Comparison of ENCODE assay signal across 1 cellular context in the genomic region with DNA sequence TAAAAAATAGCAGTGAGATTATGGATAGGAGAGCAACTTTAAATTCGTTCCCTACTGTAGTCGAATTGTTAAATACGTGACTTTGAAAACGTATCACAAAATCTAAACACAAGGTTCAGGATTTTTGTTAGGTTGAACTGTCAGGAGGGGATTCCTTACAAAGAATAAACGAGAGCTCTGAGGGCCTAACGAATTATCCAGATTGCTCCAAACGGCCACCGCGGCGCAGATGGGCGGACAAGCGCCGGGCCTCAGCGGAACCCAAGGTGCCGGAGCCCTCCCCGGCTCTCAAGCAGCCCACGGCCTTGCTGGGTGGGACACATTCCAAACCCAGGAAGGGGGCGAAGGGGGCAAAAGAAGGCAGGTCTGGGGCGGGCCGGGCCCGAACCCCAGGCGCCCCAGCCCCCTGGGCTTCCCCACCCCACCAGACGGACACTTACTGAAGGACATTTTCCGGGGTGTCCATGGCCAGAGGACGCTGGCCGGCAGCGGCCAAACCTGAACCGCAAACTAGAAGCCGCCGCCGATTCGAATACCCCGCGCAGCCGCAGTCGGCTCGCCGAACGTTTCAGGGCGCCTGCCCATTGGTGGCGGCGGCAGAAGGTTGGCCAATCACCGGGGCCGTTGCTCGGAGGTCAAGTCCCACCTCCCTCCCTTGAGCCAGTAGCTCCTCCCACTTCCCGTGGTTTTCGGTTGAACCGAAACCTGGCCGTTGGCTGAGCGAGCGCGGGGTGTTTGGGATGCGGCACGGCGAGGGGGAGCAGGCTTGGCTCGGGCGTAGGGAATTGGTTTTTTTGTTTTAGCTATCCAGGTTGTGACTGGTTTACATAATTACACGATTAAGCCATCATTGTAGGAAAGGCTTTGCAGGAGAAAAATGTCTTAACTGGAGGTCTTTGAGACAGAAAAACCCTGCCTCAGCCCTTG.
TF ChIP-seq lines count a peak whose summit lies in the region.

A gene (minus strand): TSS at position 534 of the 927 bp plus-strand sequence. CDS start 68 bp downstream, at position 466.

TF ChIP-seq in HEK293, 187 proteins besides CTCF, POLR2A, EP300 and RAD21 (continued from another document):
- TF ChIP-seq, protein P1, sequence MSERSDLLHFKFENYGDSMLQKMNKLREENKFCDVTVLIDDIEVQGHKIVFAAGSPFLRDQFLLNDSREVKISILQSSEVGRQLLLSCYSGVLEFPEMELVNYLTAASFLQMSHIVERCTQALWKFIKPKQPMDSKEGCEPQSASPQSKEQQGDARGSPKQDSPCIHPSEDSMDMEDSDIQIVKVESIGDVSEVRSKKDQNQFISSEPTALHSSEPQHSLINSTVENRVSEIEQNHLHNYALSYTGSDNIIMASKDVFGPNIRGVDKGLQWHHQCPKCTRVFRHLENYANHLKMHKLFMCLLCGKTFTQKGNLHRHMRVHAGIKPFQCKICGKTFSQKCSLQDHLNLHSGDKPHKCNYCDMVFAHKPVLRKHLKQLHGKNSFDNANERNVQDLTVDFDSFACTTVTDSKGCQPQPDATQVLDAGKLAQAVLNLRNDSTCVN (tag by site-specific recombination; optimal IDR thresholded peaks at IDR 0.05): peak; percentile 5
- TF ChIP-seq ZNF76 (tag by site-specific recombination; IDR thresholded peaks at IDR 0.05; ENCODE audit: borderline replicate concordance, low read depth): peak; percentile 49; the same call in 1 of the 2 replicates
- TF ChIP-seq ZFP69B (tag by site-specific recombination; IDR thresholded peaks at IDR 0.05): 0 out of 2 replicates have a peak, but pooled peaks have one; percentile 4
- TF ChIP-seq ZNF324 (tag by site-specific recombination; IDR thresholded peaks at IDR 0.05): 0 out of 2 replicates have a peak, but pooled peaks have one; percentile 14
- TF ChIP-seq ZNF341 (tag by site-specific recombination; IDR thresholded peaks at IDR 0.05; ENCODE audit: low read depth): peak; percentile 23; the same call in 1 of the 2 replicates
- TF ChIP-seq ZXDB (tag by site-specific recombination; IDR thresholded peaks at IDR 0.05): 0 out of 2 replicates have a peak, but pooled peaks have one; percentile 28
- TF ChIP-seq ZNF292 (tag by site-specific recombination; IDR thresholded peaks at IDR 0.05; ENCODE audit: borderline replicate concordance, low read depth): no peak
- TF ChIP-seq, protein P2, sequence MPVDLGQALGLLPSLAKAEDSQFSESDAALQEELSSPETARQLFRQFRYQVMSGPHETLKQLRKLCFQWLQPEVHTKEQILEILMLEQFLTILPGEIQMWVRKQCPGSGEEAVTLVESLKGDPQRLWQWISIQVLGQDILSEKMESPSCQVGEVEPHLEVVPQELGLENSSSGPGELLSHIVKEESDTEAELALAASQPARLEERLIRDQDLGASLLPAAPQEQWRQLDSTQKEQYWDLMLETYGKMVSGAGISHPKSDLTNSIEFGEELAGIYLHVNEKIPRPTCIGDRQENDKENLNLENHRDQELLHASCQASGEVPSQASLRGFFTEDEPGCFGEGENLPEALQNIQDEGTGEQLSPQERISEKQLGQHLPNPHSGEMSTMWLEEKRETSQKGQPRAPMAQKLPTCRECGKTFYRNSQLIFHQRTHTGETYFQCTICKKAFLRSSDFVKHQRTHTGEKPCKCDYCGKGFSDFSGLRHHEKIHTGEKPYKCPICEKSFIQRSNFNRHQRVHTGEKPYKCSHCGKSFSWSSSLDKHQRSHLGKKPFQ (tag by site-specific recombination; IDR thresholded peaks at IDR 0.05): no peak
- TF ChIP-seq, protein P3, sequence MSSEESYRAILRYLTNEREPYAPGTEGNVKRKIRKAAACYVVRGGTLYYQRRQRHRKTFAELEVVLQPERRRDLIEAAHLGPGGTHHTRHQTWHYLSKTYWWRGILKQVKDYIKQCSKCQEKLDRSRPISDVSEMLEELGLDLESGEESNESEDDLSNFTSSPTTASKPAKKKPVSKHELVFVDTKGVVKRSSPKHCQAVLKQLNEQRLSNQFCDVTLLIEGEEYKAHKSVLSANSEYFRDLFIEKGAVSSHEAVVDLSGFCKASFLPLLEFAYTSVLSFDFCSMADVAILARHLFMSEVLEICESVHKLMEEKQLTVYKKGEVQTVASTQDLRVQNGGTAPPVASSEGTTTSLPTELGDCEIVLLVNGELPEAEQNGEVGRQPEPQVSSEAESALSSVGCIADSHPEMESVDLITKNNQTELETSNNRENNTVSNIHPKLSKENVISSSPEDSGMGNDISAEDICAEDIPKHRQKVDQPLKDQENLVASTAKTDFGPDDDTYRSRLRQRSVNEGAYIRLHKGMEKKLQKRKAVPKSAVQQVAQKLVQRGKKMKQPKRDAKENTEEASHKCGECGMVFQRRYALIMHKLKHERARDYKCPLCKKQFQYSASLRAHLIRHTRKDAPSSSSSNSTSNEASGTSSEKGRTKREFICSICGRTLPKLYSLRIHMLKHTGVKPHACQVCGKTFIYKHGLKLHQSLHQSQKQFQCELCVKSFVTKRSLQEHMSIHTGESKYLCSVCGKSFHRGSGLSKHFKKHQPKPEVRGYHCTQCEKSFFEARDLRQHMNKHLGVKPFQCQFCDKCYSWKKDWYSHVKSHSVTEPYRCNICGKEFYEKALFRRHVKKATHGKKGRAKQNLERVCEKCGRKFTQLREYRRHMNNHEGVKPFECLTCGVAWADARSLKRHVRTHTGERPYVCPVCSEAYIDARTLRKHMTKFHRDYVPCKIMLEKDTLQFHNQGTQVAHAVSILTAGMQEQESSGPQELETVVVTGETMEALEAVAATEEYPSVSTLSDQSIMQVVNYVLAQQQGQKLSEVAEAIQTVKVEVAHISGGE (tag by site-specific recombination; conservative IDR thresholded peaks at IDR 0.05; ENCODE audit: low read depth): peak; percentile 60; the same call in 1 of the 2 replicates
- TF ChIP-seq, protein P4, sequence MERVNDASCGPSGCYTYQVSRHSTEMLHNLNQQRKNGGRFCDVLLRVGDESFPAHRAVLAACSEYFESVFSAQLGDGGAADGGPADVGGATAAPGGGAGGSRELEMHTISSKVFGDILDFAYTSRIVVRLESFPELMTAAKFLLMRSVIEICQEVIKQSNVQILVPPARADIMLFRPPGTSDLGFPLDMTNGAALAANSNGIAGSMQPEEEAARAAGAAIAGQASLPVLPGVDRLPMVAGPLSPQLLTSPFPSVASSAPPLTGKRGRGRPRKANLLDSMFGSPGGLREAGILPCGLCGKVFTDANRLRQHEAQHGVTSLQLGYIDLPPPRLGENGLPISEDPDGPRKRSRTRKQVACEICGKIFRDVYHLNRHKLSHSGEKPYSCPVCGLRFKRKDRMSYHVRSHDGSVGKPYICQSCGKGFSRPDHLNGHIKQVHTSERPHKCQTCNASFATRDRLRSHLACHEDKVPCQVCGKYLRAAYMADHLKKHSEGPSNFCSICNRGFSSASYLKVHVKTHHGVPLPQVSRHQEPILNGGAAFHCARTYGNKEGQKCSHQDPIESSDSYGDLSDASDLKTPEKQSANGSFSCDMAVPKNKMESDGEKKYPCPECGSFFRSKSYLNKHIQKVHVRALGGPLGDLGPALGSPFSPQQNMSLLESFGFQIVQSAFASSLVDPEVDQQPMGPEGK (tag by site-specific recombination; IDR thresholded peaks at IDR 0.05): peak; percentile 36
- peak; percentile 32; the same call in 1 of the 2 replicates for TF ChIP-seq SP7 (tag by site-specific recombination; IDR thresholded peaks at IDR 0.05)
- TF ChIP-seq ZNF394 (tag by site-specific recombination; IDR thresholded peaks at IDR 0.05; ENCODE audit: borderline replicate concordance): peak; percentile 17; the same call in 1 of the 2 replicates
- peak; percentile 37; the same call in 1 of the 2 replicates for TF ChIP-seq ZNF629 (tag by site-specific recombination; IDR thresholded peaks at IDR 0.05)
- TF ChIP-seq, protein P5, sequence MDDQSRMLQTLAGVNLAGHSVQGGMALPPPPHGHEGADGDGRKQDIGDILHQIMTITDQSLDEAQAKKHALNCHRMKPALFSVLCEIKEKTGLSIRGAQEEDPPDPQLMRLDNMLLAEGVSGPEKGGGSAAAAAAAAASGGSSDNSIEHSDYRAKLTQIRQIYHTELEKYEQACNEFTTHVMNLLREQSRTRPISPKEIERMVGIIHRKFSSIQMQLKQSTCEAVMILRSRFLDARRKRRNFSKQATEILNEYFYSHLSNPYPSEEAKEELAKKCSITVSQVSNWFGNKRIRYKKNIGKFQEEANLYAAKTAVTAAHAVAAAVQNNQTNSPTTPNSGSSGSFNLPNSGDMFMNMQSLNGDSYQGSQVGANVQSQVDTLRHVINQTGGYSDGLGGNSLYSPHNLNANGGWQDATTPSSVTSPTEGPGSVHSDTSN (CRISPR knock-in tag; IDR thresholded peaks at IDR 0.05): peak; percentile 57; the same call in 1 of the 2 replicates
- TF ChIP-seq ZNF600 (tag by site-specific recombination; IDR thresholded peaks at IDR 0.05): no peak
- TF ChIP-seq, protein P6, sequence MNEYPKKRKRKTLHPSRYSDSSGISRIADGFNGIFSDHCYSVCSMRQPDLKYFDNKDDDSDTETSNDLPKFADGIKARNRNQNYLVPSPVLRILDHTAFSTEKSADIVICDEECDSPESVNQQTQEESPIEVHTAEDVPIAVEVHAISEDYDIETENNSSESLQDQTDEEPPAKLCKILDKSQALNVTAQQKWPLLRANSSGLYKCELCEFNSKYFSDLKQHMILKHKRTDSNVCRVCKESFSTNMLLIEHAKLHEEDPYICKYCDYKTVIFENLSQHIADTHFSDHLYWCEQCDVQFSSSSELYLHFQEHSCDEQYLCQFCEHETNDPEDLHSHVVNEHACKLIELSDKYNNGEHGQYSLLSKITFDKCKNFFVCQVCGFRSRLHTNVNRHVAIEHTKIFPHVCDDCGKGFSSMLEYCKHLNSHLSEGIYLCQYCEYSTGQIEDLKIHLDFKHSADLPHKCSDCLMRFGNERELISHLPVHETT (tag by site-specific recombination; IDR thresholded peaks at IDR 0.05): 0 out of 2 replicates have a peak, but pooled peaks have one; percentile 36
- TF ChIP-seq, protein P7, sequence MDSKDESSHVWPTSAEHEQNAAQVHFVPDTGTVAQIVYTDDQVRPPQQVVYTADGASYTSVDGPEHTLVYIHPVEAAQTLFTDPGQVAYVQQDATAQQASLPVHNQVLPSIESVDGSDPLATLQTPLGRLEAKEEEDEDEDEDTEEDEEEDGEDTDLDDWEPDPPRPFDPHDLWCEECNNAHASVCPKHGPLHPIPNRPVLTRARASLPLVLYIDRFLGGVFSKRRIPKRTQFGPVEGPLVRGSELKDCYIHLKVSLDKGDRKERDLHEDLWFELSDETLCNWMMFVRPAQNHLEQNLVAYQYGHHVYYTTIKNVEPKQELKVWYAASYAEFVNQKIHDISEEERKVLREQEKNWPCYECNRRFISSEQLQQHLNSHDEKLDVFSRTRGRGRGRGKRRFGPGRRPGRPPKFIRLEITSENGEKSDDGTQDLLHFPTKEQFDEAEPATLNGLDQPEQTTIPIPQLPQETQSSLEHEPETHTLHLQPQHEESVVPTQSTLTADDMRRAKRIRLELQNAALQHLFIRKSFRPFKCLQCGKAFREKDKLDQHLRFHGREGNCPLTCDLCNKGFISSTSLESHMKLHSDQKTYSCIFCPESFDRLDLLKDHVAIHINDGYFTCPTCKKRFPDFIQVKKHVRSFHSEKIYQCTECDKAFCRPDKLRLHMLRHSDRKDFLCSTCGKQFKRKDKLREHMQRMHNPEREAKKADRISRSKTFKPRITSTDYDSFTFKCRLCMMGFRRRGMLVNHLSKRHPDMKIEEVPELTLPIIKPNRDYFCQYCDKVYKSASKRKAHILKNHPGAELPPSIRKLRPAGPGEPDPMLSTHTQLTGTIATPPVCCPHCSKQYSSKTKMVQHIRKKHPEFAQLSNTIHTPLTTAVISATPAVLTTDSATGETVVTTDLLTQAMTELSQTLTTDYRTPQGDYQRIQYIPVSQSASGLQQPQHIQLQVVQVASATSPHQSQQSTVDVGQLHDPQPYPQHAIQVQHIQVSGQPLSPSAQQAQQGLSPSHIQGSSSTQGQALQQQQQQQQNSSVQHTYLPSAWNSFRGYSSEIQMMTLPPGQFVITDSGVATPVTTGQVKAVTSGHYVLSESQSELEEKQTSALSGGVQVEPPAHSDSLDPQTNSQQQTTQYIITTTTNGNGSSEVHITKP (tag by site-specific recombination; IDR thresholded peaks at IDR 0.05): peak; percentile 91
